8 cellular contexts compared by ENCODE assay signal in the genomic region with DNA sequence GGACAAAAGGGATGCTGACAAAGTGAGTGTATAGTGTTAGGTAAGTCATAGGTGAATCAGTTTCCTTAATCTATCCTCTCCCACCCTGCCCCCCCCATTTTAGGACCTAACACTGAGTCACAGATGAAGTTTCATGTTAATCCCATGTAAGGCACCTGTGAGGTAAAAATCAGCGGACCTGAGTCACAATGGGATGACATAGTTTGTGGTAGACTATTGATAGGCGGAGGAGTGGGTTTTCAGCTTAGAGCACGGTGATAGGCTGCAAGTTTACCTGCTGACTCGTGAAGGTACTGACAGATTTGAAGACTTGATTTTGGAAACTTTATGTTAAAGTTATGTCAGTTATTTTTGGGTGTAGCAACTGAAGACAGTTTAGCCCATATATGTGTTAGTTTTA. TPM values are rescaled to one million over a fixed set of nuclear protein-coding genes. Genes with fewer than 3 reads are reported as not detected.
A peak's percentile ranks its signal among the peaks of the same experiment; 100 is the strongest.
DNase-seq lines count a peak whose midpoint lies in the region; ATAC-seq and TF ChIP-seq lines count a peak whose summit lies in the region.

No MANE protein-coding gene starts in this region.

- no peaks in the 10 kb centered on the region for H3K9me3 ChIP-seq in right atrium auricular region

- no peak for TF ChIP-seq CTCF in right atrium auricular region (IDR thresholded peaks at IDR 0.05)

- intact Hi-C loops in left cardiac atrium (cut with DNase I), result loop anchor here in 1 of 2 donors (10.0 kb wide), 1 partner anchor 71 kb away; a partner anchor contains a TSS

- no peaks in the 10 kb centered on the region for H3K27me3 Mint-ChIP-seq in activated naive CD4-positive, alpha-beta T cell treated with anti-CD3 and anti-CD28 coated beads, Interleukin-2, amount 10 ng/mL, durations not matched to agents 7 days and 5 days
- peaks cover 7 to 11% (median 10%) of the 10 kb centered on the region in 3 donors for H3K27me3 Mint-ChIP-seq in immature natural killer cell (ENCODE audit: low read depth in 3 of 3)

- peaks cover 0 to 55% of the 10 kb centered on the region in 2 donors for H3K4me1 ChIP-seq in right atrium auricular region

- H3K36me3 ChIP-seq in right atrium auricular region, result no peaks in the 10 kb centered on the region

- peak overlapping the region; percentile 100 for H3K27ac Mint-ChIP-seq in activated naive CD4-positive, alpha-beta T cell treated with anti-CD3 and anti-CD28 coated beads, Interleukin-2, amount 10 ng/mL, durations not matched to agents 7 days and 5 days
- peak overlapping the region; percentile 98 to 100 (median 99) for H3K27ac Mint-ChIP-seq in immature natural killer cell

- H3K4me3 ChIP-seq in right atrium auricular region, result peak overlapping the region; percentile 79 to 87

- peak overlapping the region; percentile 94 for H3K4me3 Mint-ChIP-seq in activated naive CD4-positive, alpha-beta T cell treated with anti-CD3 and anti-CD28 coated beads, Interleukin-2, amount 10 ng/mL, durations not matched to agents 7 days and 5 days
- peak overlapping the region; percentile 90 to 97 (median 94) for H3K4me3 Mint-ChIP-seq in immature natural killer cell

- H3K4me1 Mint-ChIP-seq in activated naive CD4-positive, alpha-beta T cell treated with anti-CD3 and anti-CD28 coated beads, Interleukin-2, amount 10 ng/mL, durations not matched to agents 7 days and 5 days, result peaks cover 51% of the 10 kb centered on the region
- peaks cover 54 to 77% of the 10 kb centered on the region in 2 donors for H3K4me1 Mint-ChIP-seq in immature natural killer cell

- DNase-seq in right atrium auricular region (ENCODE audit: low spot score) (no peak), left cardiac atrium (no peak), NCI-H69 (lab: John Stamatoyannopoulos, UW) (peak; percentile 46), immature natural killer cell (peak; percentile 14 to 28 (median 18)), NCI-H524 treated with DMSO at 0.1 percent for 48 hours (lab: John Stamatoyannopoulos, UW) (no peak)
- peak; percentile 76 for DNase-seq in activated naive CD4-positive, alpha-beta T cell treated with anti-CD3 and anti-CD28 coated beads, Interleukin-2, amount 10 ng/mL, durations not matched to agents 7 days and 5 days
- DNase-seq in stimulated activated CD4-positive, alpha-beta T cell treated with anti-CD3 and anti-CD28 coated beads, Interleukin-4, amount 100 ng/mL, for 48 hours (ENCODE audit: low read depth in 2 of 2), result peak; percentile 28 to 42

- CTCF ChIA-PET in activated naive CD4-positive, alpha-beta T cell treated with anti-CD3 and anti-CD28 coated beads, Interleukin-2, amount 10 ng/mL, durations not matched to agents 7 days and 5 days (lab: Charles Lee), result interaction anchor here (0.9 to 1.9 kb wide), 2 partner anchors 16 to 71 kb away, joined by 4 to 6 read pairs; a partner anchor contains a TSS

- H3K27ac ChIP-seq in right atrium auricular region, result peak overlapping the region; percentile 98 to 99

- ATAC-seq in left cardiac atrium (no peak), GM21825 (IDR thresholded peaks at IDR 0.05; ENCODE audit: unreplicated experiment) (no peak)

- H3K36me3 Mint-ChIP-seq in activated naive CD4-positive, alpha-beta T cell treated with anti-CD3 and anti-CD28 coated beads, Interleukin-2, amount 10 ng/mL, durations not matched to agents 7 days and 5 days, result peaks cover 16% of the 10 kb centered on the region
- H3K36me3 Mint-ChIP-seq in immature natural killer cell, result peaks cover 0 to 8% (median 5%) of the 10 kb centered on the region in 3 donors

- H3K27me3 ChIP-seq in right atrium auricular region, result no peaks in the 10 kb centered on the region

- H3K9me3 Mint-ChIP-seq in activated naive CD4-positive, alpha-beta T cell treated with anti-CD3 and anti-CD28 coated beads, Interleukin-2, amount 10 ng/mL, durations not matched to agents 7 days and 5 days, result no peaks in the 10 kb centered on the region
- no peaks in the 10 kb centered on the region for H3K9me3 Mint-ChIP-seq in immature natural killer cell

RNA-seq across cellular contexts. Expression of a gene that starts 1.7 kb away (rescaled TPM):
- total RNA-seq in right atrium auricular region (10 to 100 TPM; 66.7 to 72.1 TPM), left cardiac atrium (10 to 100 TPM; 48.3 to 50.4 TPM)
- 10 to 100 TPM; 68.9 to 96.2 (median 76.3) TPM for polyA plus RNA-seq in immature natural killer cell

RNA-seq across cellular contexts. Expression of a gene that starts 6.1 kb away (rescaled TPM):
- total RNA-seq in right atrium auricular region (10 to 100 TPM; 44.7 to 59.7 TPM), left cardiac atrium (10 to 100 TPM; 40.8 to 55.7 TPM)
- 10 to 100 TPM in 1 of 3 donors, 1 to 10 TPM in 2; 8.7 to 15.5 (median 8.7) TPM for polyA plus RNA-seq in immature natural killer cell

Comparison
In these comparisons a context has a peak if more than half of its experiments do, and no peak if none do; other contexts are left out.
1. DNase-seq: peak in NCI-H69 (single experiment), activated naive CD4-positive, alpha-beta T cell treated with anti-CD3 and anti-CD28 coated beads, Interleukin-2, amount 10 ng/mL, durations not matched to agents 7 days and 5 days (single experiment), immature natural killer cell (3 of 3) and stimulated activated CD4-positive, alpha-beta T cell treated with anti-CD3 and anti-CD28 coated beads, Interleukin-4, amount 100 ng/mL, for 48 hours (2 of 2); none in right atrium auricular region (single experiment), left cardiac atrium (single experiment) and NCI-H524 treated with DMSO at 0.1 percent for 48 hours (single experiment).